Comparison of ENCODE assay signal across 20 cellular contexts in the genomic region with DNA sequence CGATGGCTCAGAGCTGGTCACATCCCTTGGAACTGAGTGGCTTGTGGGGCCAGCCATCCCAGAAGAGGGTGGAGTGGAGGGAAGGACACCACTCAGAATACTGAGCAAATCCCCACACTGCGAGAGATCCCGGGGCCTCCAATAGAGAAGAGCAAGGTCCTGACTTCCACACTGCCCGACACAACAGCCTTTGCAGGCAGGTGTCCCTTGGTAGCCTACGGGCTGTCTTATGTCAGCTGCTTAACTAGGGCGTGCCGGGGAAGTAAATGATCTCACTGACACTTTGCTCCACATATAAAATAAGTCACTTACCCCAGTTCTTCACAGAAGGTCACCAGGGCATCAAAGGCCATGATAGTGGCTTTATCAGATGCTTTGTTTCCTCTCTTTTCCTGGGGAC. TPM values are rescaled to one million over a fixed set of nuclear protein-coding genes. Genes with fewer than 3 reads are reported as not detected.
DNase-seq lines count a peak whose midpoint lies in the region; ATAC-seq and TF ChIP-seq lines count a peak whose summit lies in the region.
"Had no signal": no experiment of that assay in that cellular context is flagged by ENCODE, and none has a peak within 500 bp of the region (broad histone marks: within the 10 kb centered on the region; RNA-seq: fewer than 3 reads in every experiment).

No MANE protein-coding gene starts in this region.

- H3K36me3 ChIP-seq in endodermal cell (ENCODE audit: control insufficient read depth, insufficient read depth, low read length), result peaks cover 53% of the 10 kb centered on the region
- H3K36me3 ChIP-seq in mucosa of descending colon (ENCODE audit: low read depth), result peaks cover 4% of the 10 kb centered on the region

- POLR2A ChIA-PET in activated CD4-positive, alpha-beta T cell treated with anti-CD3 and anti-CD28 coated beads, Interleukin-2, amount 10 ng/mL, durations not matched to agents 7 days and 5 days (lab: Charles Lee), result no interaction called here
- POLR2A ChIA-PET in activated CD4-positive, alpha-beta memory T cell treated with anti-CD3 and anti-CD28 coated beads for 36 hours (lab: Charles Lee), result no interaction called here

- no peak overlapping the region for H3K9ac ChIP-seq in endodermal cell (ENCODE audit: extremely low read depth, low read length, poor library complexity, severe bottlenecking)

- WGBS in endodermal cell (ENCODE audit: insufficient coverage in 1 of 2, insufficient read length in 1 of 2), 2 experiments, result 90 to 95% methylated on average over 7 of the region's 7 CpGs

- ATAC-seq in mucosa of descending colon, result peak; percentile 61
- no peak for ATAC-seq in sciatic nerve
- ATAC-seq: A549; CD8-positive, alpha-beta T cell; HepG2 had no signal

- H3K9me3 Mint-ChIP-seq in endodermal cell, result no peaks in the 10 kb centered on the region
- H3K9me3 Mint-ChIP-seq in activated CD4-positive, alpha-beta T cell treated with anti-CD3 and anti-CD28 coated beads, Interleukin-2, amount 10 ng/mL, durations not matched to agents 7 days and 5 days, result no peaks in the 10 kb centered on the region
- no peaks in the 10 kb centered on the region for H3K9me3 Mint-ChIP-seq in activated CD4-positive, alpha-beta memory T cell treated with anti-CD3 and anti-CD28 coated beads for 36 hours
- H3K9me3 Mint-ChIP-seq: CD8-positive, alpha-beta T cell; HFFc6 had no signal

- H3K36me3 Mint-ChIP-seq in endodermal cell (ENCODE audit: low read depth), result peaks cover 49% of the 10 kb centered on the region
- H3K36me3 Mint-ChIP-seq in activated CD4-positive, alpha-beta T cell treated with anti-CD3 and anti-CD28 coated beads, Interleukin-2, amount 10 ng/mL, durations not matched to agents 7 days and 5 days (ENCODE audit: low read depth), result peaks cover 25% of the 10 kb centered on the region
- H3K36me3 Mint-ChIP-seq in activated CD4-positive, alpha-beta memory T cell treated with anti-CD3 and anti-CD28 coated beads for 36 hours, result peaks cover 10% of the 10 kb centered on the region

- H3K4me3 Mint-ChIP-seq in endodermal cell, result no peak overlapping the region
- no peak overlapping the region for H3K4me3 Mint-ChIP-seq in activated CD4-positive, alpha-beta T cell treated with anti-CD3 and anti-CD28 coated beads, Interleukin-2, amount 10 ng/mL, durations not matched to agents 7 days and 5 days
- H3K4me3 Mint-ChIP-seq in activated CD4-positive, alpha-beta memory T cell treated with anti-CD3 and anti-CD28 coated beads for 36 hours, result no peak overlapping the region
- H3K4me3 Mint-ChIP-seq: CD8-positive, alpha-beta T cell; HFFc6 had no signal

- DNase-seq in endodermal cell, result peak; percentile 18
- peak; percentile 37 to 52 (median 41) for DNase-seq in mucosa of descending colon
- DNase-seq in sciatic nerve (ENCODE audit: low spot score), result peak; percentile 38
- no peak for DNase-seq in GM19238 (ENCODE audit: insufficient read length, low spot score)
- DNase-seq in globus pallidus (ENCODE audit: low spot score), result no peak
- DNase-seq in activated CD4-positive, alpha-beta T cell treated with anti-CD3 and anti-CD28 coated beads, Interleukin-2, amount 10 ng/mL, durations not matched to agents 7 days and 5 days, result no peak
- DNase-seq in activated CD4-positive, alpha-beta memory T cell treated with anti-CD3 and anti-CD28 coated beads for 36 hours, result no peak
- DNase-seq: BE2C; CD8-positive, alpha-beta T cell; COR-L47; DMS153; DMS79 treated with DMSO at 0.1 percent for 48 hours; EL; HCEC 1CT; HFFc6 had no signal

- H3K4me1 ChIP-seq in endodermal cell (ENCODE audit: control insufficient read depth, insufficient read depth, low read length) (peaks cover 9% of the 10 kb centered on the region), mucosa of descending colon (ENCODE audit: low read depth) (peaks cover 10% of the 10 kb centered on the region)
- H3K4me1 ChIP-seq: BE2C had no signal

- H3K4me3 ChIP-seq in endodermal cell (ENCODE audit: low read length) (no peak overlapping the region), mucosa of descending colon (no peak overlapping the region)
- H3K4me3 ChIP-seq: A549 had no signal

- TF ChIP-seq CTCF in endodermal cell (conservative IDR thresholded peaks at IDR 0.05), result no peak
- TF ChIP-seq CTCF in mucosa of descending colon (IDR thresholded peaks at IDR 0.05), result no peak

- intact Hi-C loops in mucosa of descending colon (cut with DNase I, micrococcal nuclease) (no loop called here), sciatic nerve (cut with DNase I) (no loop called here)
- intact Hi-C loops in activated CD4-positive, alpha-beta memory T cell treated with anti-CD3 and anti-CD28 coated beads for 36 hours (cut with micrococcal nuclease), result no loop called here

- CTCF ChIA-PET in activated CD4-positive, alpha-beta T cell treated with anti-CD3 and anti-CD28 coated beads, Interleukin-2, amount 10 ng/mL, durations not matched to agents 7 days and 5 days (lab: Charles Lee), result interaction anchor here (0.5 to 1.2 kb wide), 3 partner anchors 17 to 27 kb away, joined by 3 to 4 read pairs (median 4); no protein-coding TSS in a partner anchor
- CTCF ChIA-PET in activated CD4-positive, alpha-beta memory T cell treated with anti-CD3 and anti-CD28 coated beads for 36 hours (lab: Charles Lee), result interaction anchor here (0.9 to 8.3 kb wide), 5 partner anchors 17 to 146 kb away, joined by 3 to 70 read pairs (median 4); partner anchors contain the start of gene SMIM5

- no peaks in the 10 kb centered on the region for H3K27me3 ChIP-seq in endodermal cell (ENCODE audit: control insufficient read depth, insufficient read depth, low read length, poor library complexity, severe bottlenecking)
- H3K27me3 ChIP-seq: BE2C had no signal

- no peaks in the 10 kb centered on the region for H3K9me3 ChIP-seq in endodermal cell (ENCODE audit: control insufficient read depth, low read length)
- H3K9me3 ChIP-seq in mucosa of descending colon, result no peaks in the 10 kb centered on the region
- H3K9me3 ChIP-seq: A549, BE2C had no signal

- no peak overlapping the region for H3K27ac ChIP-seq in endodermal cell (ENCODE audit: low read depth, low read length)
- H3K27ac ChIP-seq: A549, C4-2B had no signal

- H3K4me1 Mint-ChIP-seq in endodermal cell, result peaks cover 8% of the 10 kb centered on the region
- H3K4me1 Mint-ChIP-seq in activated CD4-positive, alpha-beta T cell treated with anti-CD3 and anti-CD28 coated beads, Interleukin-2, amount 10 ng/mL, durations not matched to agents 7 days and 5 days, result peaks cover 19% of the 10 kb centered on the region
- peaks cover 4% of the 10 kb centered on the region for H3K4me1 Mint-ChIP-seq in activated CD4-positive, alpha-beta memory T cell treated with anti-CD3 and anti-CD28 coated beads for 36 hours (ENCODE audit: low read depth)

- H3K27ac Mint-ChIP-seq in endodermal cell, result no peak overlapping the region
- H3K27ac Mint-ChIP-seq in activated CD4-positive, alpha-beta T cell treated with anti-CD3 and anti-CD28 coated beads, Interleukin-2, amount 10 ng/mL, durations not matched to agents 7 days and 5 days, result no peak overlapping the region
- no peak overlapping the region for H3K27ac Mint-ChIP-seq in activated CD4-positive, alpha-beta memory T cell treated with anti-CD3 and anti-CD28 coated beads for 36 hours
- H3K27ac Mint-ChIP-seq: CD8-positive, alpha-beta T cell; HFFc6 had no signal

- no peaks in the 10 kb centered on the region for H3K27me3 Mint-ChIP-seq in endodermal cell (ENCODE audit: insufficient read depth)
- H3K27me3 Mint-ChIP-seq in activated CD4-positive, alpha-beta T cell treated with anti-CD3 and anti-CD28 coated beads, Interleukin-2, amount 10 ng/mL, durations not matched to agents 7 days and 5 days, result no peaks in the 10 kb centered on the region
- H3K27me3 Mint-ChIP-seq in activated CD4-positive, alpha-beta memory T cell treated with anti-CD3 and anti-CD28 coated beads for 36 hours, result no peaks in the 10 kb centered on the region

RNA-seq across cellular contexts. Expression of gene RECQL5, which starts 16.1 kb away (rescaled TPM):
- total RNA-seq in endodermal cell (10 to 100 TPM; 54.3 TPM), mucosa of descending colon (10 to 100 TPM; 29.3 to 41.9 (median 30.1) TPM), sciatic nerve (35.2 TPM)
- polyA plus RNA-seq in endodermal cell (2013, experiment 1 of 2), result 40.1 TPM
- polyA plus RNA-seq in endodermal cell (2013, experiment 2 of 2), result 32.4 TPM
- total RNA-seq in activated CD4-positive, alpha-beta T cell treated with anti-CD3 and anti-CD28 coated beads, Interleukin-2, amount 10 ng/mL, durations not matched to agents 7 days and 5 days, result 10 to 100 TPM; 44.7 to 47.1 TPM
- 10 to 100 TPM; 27.7 to 31.3 TPM for total RNA-seq in activated CD4-positive, alpha-beta memory T cell treated with anti-CD3 and anti-CD28 coated beads for 36 hours

RNA-seq across cellular contexts. Expression of gene SAP30BP, which starts 16.3 kb away (rescaled TPM):
- total RNA-seq in endodermal cell, result 100 to 1,000 TPM in 1 of 2 donors, 10 to 100 TPM in 1; 96.5 to 113 TPM
- 93.1 TPM for polyA plus RNA-seq in endodermal cell (2013, experiment 1 of 2)
- polyA plus RNA-seq in endodermal cell (2013, experiment 2 of 2), result 95.4 TPM
- total RNA-seq in mucosa of descending colon, result 10 to 100 TPM; 76.5 to 83.8 (median 76.9) TPM
- 107 TPM for total RNA-seq in sciatic nerve
- 10 to 100 TPM; 97.0 to 97.5 TPM for total RNA-seq in activated CD4-positive, alpha-beta T cell treated with anti-CD3 and anti-CD28 coated beads, Interleukin-2, amount 10 ng/mL, durations not matched to agents 7 days and 5 days
- total RNA-seq in activated CD4-positive, alpha-beta memory T cell treated with anti-CD3 and anti-CD28 coated beads for 36 hours, result 10 to 100 TPM; 81.4 to 92.7 TPM

RNA-seq across cellular contexts. Expression of gene SMIM5, which starts 17.6 kb away (rescaled TPM):
- total RNA-seq in endodermal cell (under 1 TPM in 1 of 2 donors, not detected in 1; 0.40 TPM), mucosa of descending colon (10 to 100 TPM; 20.7 to 41.6 (median 27.5) TPM), sciatic nerve (12.5 TPM)
- not detected for polyA plus RNA-seq in endodermal cell (2013, experiment 1 of 2)
- polyA plus RNA-seq in endodermal cell (2013, experiment 2 of 2), result not detected
- under 1 TPM; 0.10 to 0.12 TPM for total RNA-seq in activated CD4-positive, alpha-beta T cell treated with anti-CD3 and anti-CD28 coated beads, Interleukin-2, amount 10 ng/mL, durations not matched to agents 7 days and 5 days
- total RNA-seq in activated CD4-positive, alpha-beta memory T cell treated with anti-CD3 and anti-CD28 coated beads for 36 hours, result not detected
- total RNA-seq: H1, HepG2 had no signal
- polyA plus RNA-seq: AG04450, H1, HepG2 had no signal

Comparison
In these comparisons a context has a peak if more than half of its experiments do, and no peak if none do; other contexts are left out.
1. DNase-seq: peak in endodermal cell (single experiment), mucosa of descending colon (3 of 3) and sciatic nerve (single experiment); none in GM19238 (single experiment), globus pallidus (single experiment), activated CD4-positive, alpha-beta T cell treated with anti-CD3 and anti-CD28 coated beads, Interleukin-2, amount 10 ng/mL, durations not matched to agents 7 days and 5 days (single experiment) and activated CD4-positive, alpha-beta memory T cell treated with anti-CD3 and anti-CD28 coated beads for 36 hours (single experiment).